In genomic region chr1:66788231-66788939, GRCh38 we compare ENCODE assay signal across 9 cellular contexts. TPM values are rescaled to one million over a fixed set of nuclear protein-coding genes. Genes with fewer than 3 reads are reported as not detected.
DNase-seq lines count a peak whose midpoint lies in the region; ATAC-seq and TF ChIP-seq lines count a peak whose summit lies in the region.
"Had no signal": no experiment of that assay in that cellular context is flagged by ENCODE, and none has a peak within 500 bp of the region (broad histone marks: within the 10 kb centered on the region; RNA-seq: fewer than 3 reads in every experiment).

No MANE protein-coding gene starts in this region.

- POLR2A ChIA-PET in activated CD8-positive, alpha-beta T cell treated with anti-CD3 and anti-CD28 coated beads for 36 hours (lab: Charles Lee), result no interaction called here

- intact Hi-C loops in activated CD8-positive, alpha-beta T cell treated with anti-CD3 and anti-CD28 coated beads for 36 hours (cut with micrococcal nuclease), result loop anchor here (5.0 kb wide), 1 partner anchor 144 kb away; no protein-coding TSS in a partner anchor
- intact Hi-C loops in left lung (cut with DNase I), result no loop called here

- ATAC-seq in GM18517 (IDR thresholded peaks at IDR 0.05; ENCODE audit: unreplicated experiment), result peak; percentile 80
- ATAC-seq in HG02870 (IDR thresholded peaks at IDR 0.05; ENCODE audit: unreplicated experiment), result peak; percentile 86
- peak; percentile 97 for ATAC-seq in activated CD8-positive, alpha-beta T cell treated with anti-CD3 and anti-CD28 coated beads for 36 hours
- no peak for ATAC-seq in left lung

- H3K27ac Mint-ChIP-seq in activated CD8-positive, alpha-beta T cell treated with anti-CD3 and anti-CD28 coated beads for 36 hours, result peak overlapping the region; percentile 75
- H3K27ac Mint-ChIP-seq in endothelial cell (ENCODE audit: unreplicated experiment), result no peak overlapping the region

- no peak for TF ChIP-seq CTCF in activated CD8-positive, alpha-beta T cell treated with anti-CD3 and anti-CD28 coated beads for 36 hours (IDR thresholded peaks at IDR 0.05)
- no peak for TF ChIP-seq CTCF in left lung (IDR thresholded peaks at IDR 0.05)
- no peak for TF ChIP-seq CTCF in endothelial cell (IDR thresholded peaks at IDR 0.05; ENCODE audit: unreplicated experiment)

- no peak overlapping the region for H3K27ac ChIP-seq in left lung

- DNase-seq in activated CD8-positive, alpha-beta T cell treated with anti-CD3 and anti-CD28 coated beads for 36 hours, result peak; percentile 78
- DNase-seq in stimulated activated CD4-positive, alpha-beta T cell treated with anti-CD3 and anti-CD28 coated beads, Interleukin-1b, Interleukin-23, amount 100 ng/mL, for 48 hours, result peak; percentile 41
- DNase-seq in RKO (ENCODE audit: low spot score), result no peak
- DNase-seq in left lung, result no peak
- DNase-seq in NCI-H226, result no peak
- no peak for DNase-seq in endothelial cell (ENCODE audit: low spot score)

- no peaks in the 10 kb centered on the region for H3K9me3 ChIP-seq in left lung

- CTCF ChIA-PET in activated CD8-positive, alpha-beta T cell treated with anti-CD3 and anti-CD28 coated beads for 36 hours (lab: Charles Lee), result interaction anchor here (0.9 to 2.1 kb wide), 2 partner anchors 63 to 361 kb away, joined by 4 to 5 read pairs; no protein-coding TSS in a partner anchor

- no peaks in the 10 kb centered on the region for H3K4me1 ChIP-seq in left lung

- H3K27me3 ChIP-seq in left lung, result no peaks in the 10 kb centered on the region

- no peaks in the 10 kb centered on the region for H3K36me3 Mint-ChIP-seq in activated CD8-positive, alpha-beta T cell treated with anti-CD3 and anti-CD28 coated beads for 36 hours (ENCODE audit: low read depth)
- H3K36me3 Mint-ChIP-seq in endothelial cell (ENCODE audit: low read depth, unreplicated experiment), result no peaks in the 10 kb centered on the region

- peaks cover 23% of the 10 kb centered on the region for H3K4me1 Mint-ChIP-seq in activated CD8-positive, alpha-beta T cell treated with anti-CD3 and anti-CD28 coated beads for 36 hours (ENCODE audit: low read depth)
- H3K4me1 Mint-ChIP-seq in endothelial cell (ENCODE audit: unreplicated experiment), result no peaks in the 10 kb centered on the region

- H3K36me3 ChIP-seq in left lung, result no peaks in the 10 kb centered on the region

- no peaks in the 10 kb centered on the region for H3K9me3 Mint-ChIP-seq in activated CD8-positive, alpha-beta T cell treated with anti-CD3 and anti-CD28 coated beads for 36 hours
- H3K9me3 Mint-ChIP-seq in endothelial cell (ENCODE audit: unreplicated experiment), result no peaks in the 10 kb centered on the region

- H3K4me3 Mint-ChIP-seq in activated CD8-positive, alpha-beta T cell treated with anti-CD3 and anti-CD28 coated beads for 36 hours, result peak overlapping the region; percentile 46
- H3K4me3 Mint-ChIP-seq in endothelial cell (ENCODE audit: unreplicated experiment), result no peak overlapping the region

- H3K27me3 Mint-ChIP-seq in activated CD8-positive, alpha-beta T cell treated with anti-CD3 and anti-CD28 coated beads for 36 hours, result no peaks in the 10 kb centered on the region
- peaks cover 3% of the 10 kb centered on the region for H3K27me3 Mint-ChIP-seq in endothelial cell (ENCODE audit: unreplicated experiment)

- no peak overlapping the region for H3K4me3 ChIP-seq in left lung

RNA-seq across cellular contexts. Expression of gene INSL5, which starts 12.7 kb away (rescaled TPM):
- not detected for total RNA-seq in activated CD8-positive, alpha-beta T cell treated with anti-CD3 and anti-CD28 coated beads for 36 hours
- not detected for total RNA-seq in left lung
- total RNA-seq in endothelial cell (ENCODE audit: unreplicated experiment), result not detected
- total RNA-seq: T-helper 2 cell treated with Interferon-gamma antibody and Interleukin-4, amounts not matched to agents 100 ng/mL and 5 ng/mL, for 36 hours had no signal

RNA-seq across cellular contexts. Expression of gene DYNLT5, which starts 36.1 kb away (rescaled TPM):
- total RNA-seq in activated CD8-positive, alpha-beta T cell treated with anti-CD3 and anti-CD28 coated beads for 36 hours, result not detected
- total RNA-seq in left lung, result 1 to 10 TPM in 1 of 2 donors, under 1 TPM in 1; 0.73 to 4.3 TPM
- total RNA-seq in endothelial cell (ENCODE audit: unreplicated experiment), result 57.9 TPM
- total RNA-seq: T-helper 2 cell treated with Interferon-gamma antibody and Interleukin-4, amounts not matched to agents 100 ng/mL and 5 ng/mL, for 36 hours had no signal

Comparison
In these comparisons a context has a peak if more than half of its experiments do, and no peak if none do; other contexts are left out.
1. DNase-seq: peak in activated CD8-positive, alpha-beta T cell treated with anti-CD3 and anti-CD28 coated beads for 36 hours (single experiment) and stimulated activated CD4-positive, alpha-beta T cell treated with anti-CD3 and anti-CD28 coated beads, Interleukin-1b, Interleukin-23, amount 100 ng/mL, for 48 hours (single experiment); none in RKO (single experiment), left lung (0 of 2), NCI-H226 (single experiment) and endothelial cell (single experiment).
2. RNA of gene DYNLT5, which starts 36.1 kb away (total RNA-seq): 57.9 TPM in endothelial cell (single experiment); 0.73 to 4.3 TPM in left lung and not detected in activated CD8-positive, alpha-beta T cell treated with anti-CD3 and anti-CD28 coated beads for 36 hours; every median in the first group is over 10 times any median in the second.